1 cellular context compared by ENCODE assay signal in the genomic region with DNA sequence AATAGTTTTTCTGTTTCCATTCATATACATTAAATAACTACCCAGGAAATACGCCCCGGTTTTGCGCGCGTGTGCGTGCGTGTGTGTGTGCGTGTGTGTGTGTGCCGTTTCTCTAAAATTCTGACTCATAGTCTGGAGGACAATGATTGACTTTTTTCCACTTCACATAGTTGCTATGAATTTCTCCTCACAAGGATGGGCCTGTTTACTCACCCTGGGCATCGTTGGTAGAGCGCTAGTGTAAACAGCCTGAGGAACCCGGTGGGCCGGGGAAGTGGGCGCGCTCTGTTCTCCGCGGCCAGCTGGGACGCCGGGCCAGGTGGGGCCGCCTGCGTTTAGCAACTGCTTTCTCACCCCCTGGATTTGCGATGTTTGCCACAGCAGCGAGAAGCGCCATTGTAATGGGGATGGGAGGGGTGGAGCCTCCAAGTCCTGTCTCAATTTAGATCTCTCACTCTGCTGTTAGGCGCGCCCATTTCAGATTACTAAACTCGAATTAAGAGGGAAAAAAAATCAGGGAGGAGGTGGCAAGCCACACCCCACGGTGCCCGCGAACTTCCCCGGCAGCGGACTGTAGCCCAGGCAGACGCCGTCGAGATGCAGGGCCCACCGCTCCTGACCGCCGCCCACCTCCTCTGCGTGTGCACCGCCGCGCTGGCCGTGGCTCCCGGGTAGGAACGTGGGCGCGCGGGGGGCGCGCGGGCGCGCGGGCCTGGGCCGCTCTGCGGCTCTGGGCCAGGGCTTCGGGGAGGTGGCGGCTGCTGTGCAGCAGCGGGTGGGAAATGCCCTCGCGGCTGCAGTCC.
TF ChIP-seq lines count a peak whose summit lies in the region.

A gene (plus strand): TSS at position 585 of the 803 bp plus-strand sequence. CDS start 13 bp downstream, at position 598.

TF ChIP-seq in IMR-90, 13 proteins besides CTCF, POLR2A, EP300 and RAD21 (continued from another document):
- TF ChIP-seq, protein P1, sequence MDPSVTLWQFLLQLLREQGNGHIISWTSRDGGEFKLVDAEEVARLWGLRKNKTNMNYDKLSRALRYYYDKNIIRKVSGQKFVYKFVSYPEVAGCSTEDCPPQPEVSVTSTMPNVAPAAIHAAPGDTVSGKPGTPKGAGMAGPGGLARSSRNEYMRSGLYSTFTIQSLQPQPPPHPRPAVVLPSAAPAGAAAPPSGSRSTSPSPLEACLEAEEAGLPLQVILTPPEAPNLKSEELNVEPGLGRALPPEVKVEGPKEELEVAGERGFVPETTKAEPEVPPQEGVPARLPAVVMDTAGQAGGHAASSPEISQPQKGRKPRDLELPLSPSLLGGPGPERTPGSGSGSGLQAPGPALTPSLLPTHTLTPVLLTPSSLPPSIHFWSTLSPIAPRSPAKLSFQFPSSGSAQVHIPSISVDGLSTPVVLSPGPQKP (IDR thresholded peaks at IDR 0.05; ENCODE audit: borderline replicate concordance, low read depth, low read length) = no peak
- TF ChIP-seq CHD1 (IDR thresholded peaks at IDR 0.05; ENCODE audit: low read depth, low read length) = 0 out of 2 replicates have a peak, but pooled peaks have one; percentile 41
